8 cellular contexts compared by ENCODE assay signal in genomic region chr13:41652735-41653361, GRCh38.
DNase-seq lines count a peak whose midpoint lies in the region; ATAC-seq, FAIRE-seq and TF ChIP-seq lines count a peak whose summit lies in the region.

No MANE protein-coding gene starts in this region.

- ATAC-seq in SK-N-SH treated with all-trans-retinoic acid at 6 μM for 48 hours = peak; percentile 68
- no peak for ATAC-seq in GM19467 (IDR thresholded peaks at IDR 0.05; ENCODE audit: unreplicated experiment)
- ATAC-seq in GM18868 (IDR thresholded peaks at IDR 0.05; ENCODE audit: unreplicated experiment) = no peak

- H3K4me1 Mint-ChIP-seq in Calu3 (ENCODE audit: low read depth, unreplicated experiment) (peaks cover 8% of the 10 kb centered on the region), nephron progenitor cell (peaks cover 8% of the 10 kb centered on the region)

- intact Hi-C loops in Calu3 (cut with micrococcal nuclease; ENCODE audit: unreplicated experiment) = loop anchor here (1.0 to 2.0 kb wide), 2 partner anchors 242 to 268 kb away; no protein-coding TSS in a partner anchor

- H3K27ac Mint-ChIP-seq in Calu3 (ENCODE audit: unreplicated experiment) (no peak overlapping the region), nephron progenitor cell (no peak overlapping the region)

- H3K9me3 Mint-ChIP-seq in Calu3 (ENCODE audit: low read depth, unreplicated experiment) (no peaks in the 10 kb centered on the region), nephron progenitor cell (peaks cover 12% of the 10 kb centered on the region)

- CTCF ChIA-PET in Calu3 (lab: Charles Lee) = interaction anchor here (0.5 to 1.5 kb wide), 6 partner anchors 15 to 302 kb away, joined by 3 to 11 read pairs (median 4); no protein-coding TSS in a partner anchor

- DNase-seq in Calu3 (peak; percentile 34), HCEC 1CT (peak; percentile 81), nephron progenitor cell (peak; percentile 15), cerebellar nuclear complex (lab: John Stamatoyannopoulos, UW) (no peak)

- H3K4me3 Mint-ChIP-seq in Calu3 (ENCODE audit: low read depth, unreplicated experiment) = no peak overlapping the region
- H3K4me3 Mint-ChIP-seq in nephron progenitor cell = no peak overlapping the region

- TF ChIP-seq CTCF in Calu3 (IDR thresholded peaks at IDR 0.05; ENCODE audit: unreplicated experiment) (no peak), nephron progenitor cell (IDR thresholded peaks at IDR 0.05) (peak; percentile 46)

- peaks cover 7% of the 10 kb centered on the region for H3K36me3 Mint-ChIP-seq in Calu3 (ENCODE audit: insufficient read depth, unreplicated experiment)
- peaks cover 27% of the 10 kb centered on the region for H3K36me3 Mint-ChIP-seq in nephron progenitor cell (ENCODE audit: low read depth)

- peak; percentile 97 for FAIRE-seq in endometrium (lab: Jason Lieb, UNC)

- BruUV-seq in Calu3 (replicated peaks; lab: Mats Ljungman, UMichigan) = no TSS peak

- H3K27me3 Mint-ChIP-seq in Calu3 (ENCODE audit: unreplicated experiment) = no peaks in the 10 kb centered on the region
- no peaks in the 10 kb centered on the region for H3K27me3 Mint-ChIP-seq in nephron progenitor cell (ENCODE audit: low read depth, poor library complexity)

TF ChIP-seq in SK-N-SH treated with all-trans-retinoic acid at 6 μM for 48 hours, 23 proteins besides CTCF, POLR2A, EP300 and RAD21:
- TF ChIP-seq TCF4 (CRISPR knock-in tag; IDR thresholded peaks at IDR 0.05; ENCODE audit: borderline replicate concordance) (peak; percentile 33; the same call in 1 of the 2 replicates), PATZ1 (CRISPR knock-in tag; IDR thresholded peaks at IDR 0.05; ENCODE audit: borderline replicate concordance) (no peak), ARNTL (CRISPR knock-in tag; IDR thresholded peaks at IDR 0.05; ENCODE audit: borderline replicate concordance, low read depth) (no peak), ISL1 (CRISPR knock-in tag; IDR thresholded peaks at IDR 0.05) (0 out of 2 replicates have a peak, but pooled peaks have one; percentile 21), CSDC2 (CRISPR knock-in tag; IDR thresholded peaks at IDR 0.05) (no peak), ZC3H10 (CRISPR knock-in tag; IDR thresholded peaks at IDR 0.05) (no peak)

Comparison
In these comparisons a context has a peak if more than half of its experiments do, and no peak if none do; other contexts are left out.
1. DNase-seq: peak in Calu3 (single experiment), HCEC 1CT (single experiment) and nephron progenitor cell (single experiment); none in cerebellar nuclear complex (0 of 2).